In genomic region chr9:16542290-16542689, GRCh38 we compare ENCODE assay signal across 1 cellular context.
TF ChIP-seq lines count a peak whose summit lies in the region.

No MANE protein-coding gene starts in this region.

TF ChIP-seq in GM23338, 12 proteins besides CTCF, POLR2A, EP300 and RAD21 (continued from another document):
- no peak for TF ChIP-seq ZNF331 (CRISPR knock-in tag; IDR thresholded peaks at IDR 0.05; ENCODE audit: low read depth)
- TF ChIP-seq JUNB (IDR thresholded peaks at IDR 0.05; ENCODE audit: unreplicated experiment): no peak
